12 cellular contexts compared by ENCODE assay signal in the genomic region with DNA sequence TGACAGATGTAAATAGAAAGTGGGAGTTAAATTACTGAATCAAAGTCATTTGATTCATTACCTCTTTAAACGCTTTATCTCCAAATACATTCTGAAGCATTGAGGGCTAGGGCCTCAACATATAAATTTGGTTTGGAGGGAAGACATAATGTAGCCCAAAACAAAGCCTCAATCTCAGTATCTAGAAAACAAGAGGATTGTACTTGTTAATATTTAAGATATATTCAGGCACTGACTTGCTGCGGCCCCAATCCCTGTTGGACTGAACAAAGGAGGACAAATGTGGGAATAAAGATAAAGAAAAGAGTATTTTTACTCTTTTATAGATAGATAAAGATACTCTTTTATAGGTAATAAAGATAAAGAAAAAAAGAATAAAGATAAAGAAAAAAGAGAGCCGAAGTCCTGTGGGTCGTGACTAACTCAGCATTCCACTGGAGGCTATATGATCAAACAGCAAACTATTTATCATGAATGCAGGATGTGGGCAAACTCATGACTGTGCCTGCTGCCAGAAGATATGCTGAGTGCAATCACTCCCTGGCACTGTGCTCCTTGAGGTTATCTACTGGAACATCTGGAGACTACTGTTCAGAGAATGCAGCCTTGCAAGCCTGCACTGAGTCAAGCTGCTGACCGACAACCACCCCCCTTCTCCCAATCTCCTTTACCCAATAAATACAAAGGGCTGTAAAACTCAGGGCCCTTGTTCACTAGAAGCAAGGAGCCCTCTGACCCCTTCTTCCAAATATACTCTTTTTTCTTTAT. TPM values are rescaled to one million over a fixed set of nuclear protein-coding genes. Genes with fewer than 3 reads are reported as not detected.
DNase-seq lines count a peak whose midpoint lies in the region; ATAC-seq and TF ChIP-seq lines count a peak whose summit lies in the region.
"Had no signal": no experiment of that assay in that cellular context is flagged by ENCODE, and none has a peak within 500 bp of the region (broad histone marks: within the 10 kb centered on the region; RNA-seq: fewer than 3 reads in every experiment).

No MANE protein-coding gene starts in this region.

- H3K79me1 ChIP-seq in IMR-90 (ENCODE audit: low read depth in 1 of 2, low read length in 2 of 2): no peaks in the 10 kb centered on the region

- peak overlapping the region; percentile 24; the same call in 1 of the 2 replicates for H4K91ac ChIP-seq in IMR-90 (ENCODE audit: insufficient read depth, low read depth, low read length)

- no peaks in the 10 kb centered on the region for H3K36me3 ChIP-seq in IMR-90 (ENCODE audit: control insufficient read depth, insufficient read depth, low read length)
- no peaks in the 10 kb centered on the region for H3K36me3 ChIP-seq in CD4-positive, alpha-beta memory T cell (ENCODE audit: insufficient read depth, low read length)

- peak overlapping the region; percentile 98; the same call in 2 of the 3 replicates for H2BK15ac ChIP-seq in IMR-90 (ENCODE audit: low read depth, low read length)

- CTCF ChIA-PET in IMR-90 (lab: Yijun Ruan, JAX): no interaction called here
- CTCF ChIA-PET in CD4-positive, alpha-beta memory T cell (lab: Charles Lee; ENCODE audit: partially characterized antibody): no interaction called here

- H3K9me1 ChIP-seq in IMR-90 (ENCODE audit: insufficient read depth, low read length): 0 out of 2 replicates have a peak, but pooled peaks cover 3% of the 10 kb centered on the region

- peak overlapping the region; percentile 92 for H3K14ac ChIP-seq in IMR-90 (replicated peaks; ENCODE audit: low read depth, low read length)

- no peaks in the 10 kb centered on the region for H3K4me1 Mint-ChIP-seq in CD4-positive, alpha-beta memory T cell
- H3K4me1 Mint-ChIP-seq: CD4-positive, CD25-positive, alpha-beta regulatory T cell had no signal

- intact Hi-C loops in IMR-90 (cut with micrococcal nuclease): no loop called here
- intact Hi-C loops in left colon (cut with DNase I, micrococcal nuclease): no loop called here
- intact Hi-C loops in CD4-positive, alpha-beta memory T cell (cut with micrococcal nuclease): no loop called here

- POLR2A ChIA-PET in IMR-90 (lab: Charles Lee; ENCODE audit: unreplicated experiment): interaction anchor here (0.5 kb wide), 1 partner anchor 1610 kb away, joined by 9 read pairs; no protein-coding TSS in a partner anchor
- POLR2A ChIA-PET in CD4-positive, alpha-beta memory T cell (lab: Charles Lee; ENCODE audit: partially characterized antibody): no interaction called here

- no peak overlapping the region; the same call in 1 of the 2 replicates for H3K23ac ChIP-seq in IMR-90 (ENCODE audit: low read depth, low read length)

- no peaks in the 10 kb centered on the region; the same call in 1 of the 2 replicates for H3K9me3 ChIP-seq in IMR-90 (ENCODE audit: control insufficient read depth, insufficient read depth, low read length)
- no peaks in the 10 kb centered on the region for H3K9me3 ChIP-seq in CD4-positive, alpha-beta memory T cell (ENCODE audit: control insufficient read depth in 1 of 2, low read length in 2 of 2)

- peaks cover 0 to 2% (median 0%) of the 10 kb centered on the region in 8 donors for H3K9me3 Mint-ChIP-seq in CD4-positive, alpha-beta memory T cell
- H3K9me3 Mint-ChIP-seq: CD4-positive, CD25-positive, alpha-beta regulatory T cell had no signal

- H4K20me1 ChIP-seq in IMR-90 (ENCODE audit: insufficient read depth, low read length): no peaks in the 10 kb centered on the region

- H2BK120ac ChIP-seq in IMR-90 (ENCODE audit: low read depth, low read length): peak overlapping the region; percentile 97

- no peak for TF ChIP-seq RAD21 in IMR-90 (IDR thresholded peaks at IDR 0.05; ENCODE audit: low read length)

- no TSS peak for BruUV-seq in IMR-90 (replicated peaks; lab: Mats Ljungman, UMichigan)

- peak overlapping the region; percentile 90 to 91 for H4K8ac ChIP-seq in IMR-90 (ENCODE audit: low read depth in 2 of 2, low read length in 2 of 2)

- peak overlapping the region; percentile 91; the same call in 1 of the 2 replicates for H4K5ac ChIP-seq in IMR-90 (ENCODE audit: low read depth, low read length)

- H2AFZ ChIP-seq in IMR-90 (replicated peaks; ENCODE audit: low read length, poor library complexity): no peak overlapping the region

- H3K27ac Mint-ChIP-seq in CD4-positive, alpha-beta memory T cell: no peak overlapping the region
- H3K27ac Mint-ChIP-seq: CD4-positive, CD25-positive, alpha-beta regulatory T cell had no signal

- peak; percentile 18 for DNase-seq in AG09309 (ENCODE audit: low read depth)
- DNase-seq in IMR-90: peak; percentile 88
- DNase-seq in astrocyte of the spinal cord (ENCODE audit: low read depth, low spot score): peak; percentile 58
- DNase-seq in left colon: peak; percentile 18 to 63
- no peak for DNase-seq in CD4-positive, alpha-beta memory T cell
- no peak for DNase-seq in NCI-H2081 treated with DMSO at 0.1 percent for 48 hours (lab: John Stamatoyannopoulos, UW)
- DNase-seq: activated gamma-delta T cell; CD4-positive, CD25-positive, alpha-beta regulatory T cell; NCI-H510A had no signal

- no peak overlapping the region for H3K4me3 ChIP-seq in AG09309 (ENCODE audit: control insufficient read depth, low read depth, low read length)
- no peak overlapping the region for H3K4me3 ChIP-seq in IMR-90 (ENCODE audit: insufficient read depth, low read depth, low read length)
- no peak overlapping the region for H3K4me3 ChIP-seq in astrocyte of the spinal cord (ENCODE audit: low read depth, low read length)
- no peak overlapping the region for H3K4me3 ChIP-seq in CD4-positive, alpha-beta memory T cell (ENCODE audit: low read length in 2 of 2)

- H2AK5ac ChIP-seq in IMR-90 (ENCODE audit: low read depth, low read length): no peak overlapping the region

- dilution Hi-C loops in IMR-90 (cut with HindIII; ENCODE audit: low sequenced_read_pairs, unreplicated experiment): no loop called here

- H2AK9ac ChIP-seq in IMR-90 (replicated peaks; ENCODE audit: low read depth, low read length, poor library complexity): no peak overlapping the region

- H3K9ac ChIP-seq in IMR-90 (ENCODE audit: low read depth, low read length): no peak overlapping the region

- peak overlapping the region; percentile 100 for H2BK5ac ChIP-seq in IMR-90 (ENCODE audit: low read depth, low read length, poor library complexity, severe bottlenecking)

- H3K4me2 ChIP-seq in IMR-90 (ENCODE audit: low read depth, low read length): no peak overlapping the region

- H3K18ac ChIP-seq in IMR-90 (ENCODE audit: low read depth, low read length): peak overlapping the region; percentile 81; the same call in 1 of the 2 replicates

- no peak for TF ChIP-seq POLR2A in IMR-90 (IDR thresholded peaks at IDR 0.05; ENCODE audit: low read depth, low read length)

- no CpG with 5 or more reads among the region's 5 CpGs for WGBS in IMR-90 (ENCODE audit: extremely low coverage in 2 of 2, insufficient read length in 1 of 2), 2 experiments

- H2BK20ac ChIP-seq in IMR-90 (ENCODE audit: low read depth, low read length): peak overlapping the region; percentile 98

- TF ChIP-seq CTCF in AG09309 (IDR thresholded peaks at IDR 0.05; ENCODE audit: control insufficient read depth, insufficient read depth, low read depth, low read length, missing control alignments) (no peak), IMR-90 (conservative IDR thresholded peaks at IDR 0.05; ENCODE audit: low read depth, low read length) (no peak), astrocyte of the spinal cord (IDR thresholded peaks at IDR 0.05; ENCODE audit: low read depth, low read length) (no peak)

- H3K4me3 Mint-ChIP-seq in CD4-positive, alpha-beta memory T cell: no peak overlapping the region
- H3K4me3 Mint-ChIP-seq: CD4-positive, CD25-positive, alpha-beta regulatory T cell had no signal

- H3K4me1 ChIP-seq in IMR-90 (ENCODE audit: control insufficient read depth, insufficient read depth, low read length): peaks cover 9% of the 10 kb centered on the region; the same call in 1 of the 2 replicates
- H3K4me1 ChIP-seq in CD4-positive, alpha-beta memory T cell (ENCODE audit: insufficient read depth, low read length): no peaks in the 10 kb centered on the region

- ATAC-seq in IMR-90 (ENCODE audit: low read depth): peak; percentile 79
- peak; percentile 75 for ATAC-seq in left colon
- ATAC-seq in HG02571 (IDR thresholded peaks at IDR 0.05; ENCODE audit: unreplicated experiment): no peak
- no peak for ATAC-seq in GM21367 (IDR thresholded peaks at IDR 0.05; ENCODE audit: unreplicated experiment)

- H3K4ac ChIP-seq in IMR-90 (ENCODE audit: low read depth, low read length): peak overlapping the region; percentile 91; the same call in 1 of the 2 replicates

- H3K36me3 Mint-ChIP-seq in CD4-positive, alpha-beta memory T cell: no peaks in the 10 kb centered on the region
- H3K36me3 Mint-ChIP-seq: CD4-positive, CD25-positive, alpha-beta regulatory T cell had no signal

- peaks cover 13 to 21% of the 10 kb centered on the region in 2 donors for H3K27me3 Mint-ChIP-seq in CD4-positive, alpha-beta memory T cell

- no peak overlapping the region for H3K56ac ChIP-seq in IMR-90 (ENCODE audit: extremely low read depth, insufficient read depth, low read length)

- in situ Hi-C loops in IMR-90 (cut with MboI; ENCODE audit: low sequenced_read_pairs): no loop called here
- in situ Hi-C loops in astrocyte of the spinal cord (cut with HindIII; ENCODE audit: low sequenced_read_pairs): no loop called here

- no peak overlapping the region for H3K27ac ChIP-seq in IMR-90 (ENCODE audit: insufficient read depth, low read length)
- H3K27ac ChIP-seq in CD4-positive, alpha-beta memory T cell (ENCODE audit: low read depth, low read length): no peak overlapping the region

- no peaks in the 10 kb centered on the region for H3K27me3 ChIP-seq in IMR-90 (ENCODE audit: control insufficient read depth, insufficient read depth, low read length)
- H3K27me3 ChIP-seq in CD4-positive, alpha-beta memory T cell (ENCODE audit: insufficient read depth, low read length): no peaks in the 10 kb centered on the region

RNA-seq across cellular contexts. Expression of a gene that starts 6.9 kb away (rescaled TPM):
- total RNA-seq in IMR-90 (2012; rRNA removed) (not detected in 2 replicates), left colon (not detected)
- polyA plus RNA-seq in IMR-90 (2012; rRNA removed): not detected in 2 replicates
- not detected in 2 replicates for polyA plus RNA-seq in IMR-90 (2012; cell fraction: cytosol; rRNA removed)
- not detected in 2 replicates for polyA plus RNA-seq in IMR-90 (2012; cell fraction: nucleus; rRNA removed; ENCODE audit: low replicate concordance)
- not detected for total RNA-seq in CD4-positive, alpha-beta memory T cell
- not detected for polyA plus RNA-seq in CD4-positive, alpha-beta memory T cell
- total RNA-seq: CD4-positive, CD25-positive, alpha-beta regulatory T cell had no signal
- polyA plus RNA-seq: CD4-positive, CD25-positive, alpha-beta regulatory T cell; esophagus had no signal

RNA-seq across cellular contexts. Expression of a gene that starts 37.9 kb away (rescaled TPM):
- total RNA-seq in IMR-90 (2012; rRNA removed): 3.9 and 4.4 TPM in 2 replicates
- 29.7 and 30.9 TPM in 2 replicates for polyA plus RNA-seq in IMR-90 (2012; rRNA removed)
- 12.5 and 13.6 TPM in 2 replicates for polyA plus RNA-seq in IMR-90 (2012; cell fraction: cytosol; rRNA removed)
- 7.4 and 21.6 TPM in 2 replicates for polyA plus RNA-seq in IMR-90 (2012; cell fraction: nucleus; rRNA removed; ENCODE audit: low replicate concordance)
- total RNA-seq in left colon: 10 to 100 TPM; 33.9 to 38.1 TPM
- 10 to 100 TPM; 45.3 to 45.5 TPM for total RNA-seq in CD4-positive, alpha-beta memory T cell
- polyA plus RNA-seq in CD4-positive, alpha-beta memory T cell: 1 to 10 TPM; 2.6 to 8.7 TPM

RNA-seq across cellular contexts. Expression of a gene that starts 48.5 kb away (rescaled TPM):
- total RNA-seq in IMR-90 (2012; rRNA removed) (5.4 and 7.5 TPM in 2 replicates), left colon (100 to 1,000 TPM in 1 of 2 donors, 10 to 100 TPM in 1; 83.8 to 133 TPM)
- 5.0 and 5.7 TPM in 2 replicates for polyA plus RNA-seq in IMR-90 (2012; rRNA removed)
- polyA plus RNA-seq in IMR-90 (2012; cell fraction: cytosol; rRNA removed): 1.8 and 2.6 TPM in 2 replicates
- polyA plus RNA-seq in IMR-90 (2012; cell fraction: nucleus; rRNA removed; ENCODE audit: low replicate concordance): 2.6 and 11.2 TPM in 2 replicates
- total RNA-seq in CD4-positive, alpha-beta memory T cell: 10 to 100 TPM; 13.6 to 15.4 TPM
- 1 to 10 TPM; 8.6 to 8.7 TPM for polyA plus RNA-seq in CD4-positive, alpha-beta memory T cell

Comparison
In these comparisons a context has a peak if more than half of its experiments do, and no peak if none do; other contexts are left out.
1. DNase-seq: peak in AG09309 (single experiment), IMR-90 (single experiment), astrocyte of the spinal cord (single experiment) and left colon (2 of 2); none in CD4-positive, alpha-beta memory T cell (0 of 5) and NCI-H2081 treated with DMSO at 0.1 percent for 48 hours (single experiment).
2. ATAC-seq: peak in IMR-90 (single experiment) and left colon (single experiment); none in HG02571 (single experiment) and GM21367 (single experiment).